In the genomic region with DNA sequence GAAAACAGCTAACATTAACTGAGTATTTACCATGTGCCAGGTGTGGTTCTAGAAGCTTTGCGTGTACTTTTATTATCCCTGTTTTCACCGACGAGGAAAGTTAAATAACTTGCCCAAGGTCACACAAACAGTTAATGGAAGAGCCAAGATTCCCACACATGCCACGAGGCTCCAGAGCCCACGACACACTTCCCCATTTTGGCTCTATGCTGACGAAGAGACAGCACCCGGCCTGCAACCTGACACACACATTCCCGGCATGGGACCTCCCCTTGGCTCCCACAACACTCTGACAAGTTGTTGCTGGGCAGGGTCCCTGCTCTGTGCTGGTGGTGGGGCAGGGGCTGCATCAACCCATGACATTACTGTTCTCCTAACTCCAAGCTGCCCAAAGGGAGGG, we compare ENCODE assay signal across 25 cellular contexts.
"Had no signal": no experiment of that assay in that cellular context is flagged by ENCODE, and none has a peak within 500 bp of the region (broad histone marks: within the 10 kb centered on the region; RNA-seq: fewer than 3 reads in every experiment).

No MANE protein-coding gene starts in this region.

- H3K9me3 ChIP-seq: MG63, SJSA1 had no signal

- DNase-seq: activated CD4-positive, alpha-beta T cell treated with anti-CD3 and anti-CD28 coated beads for 36 hours; activated CD4-positive, alpha-beta T cell treated with anti-CD3 and anti-CD28 coated beads, Interleukin-2, amount 50 U/mL, for 1 hour; activated CD8-positive, alpha-beta memory T cell treated with anti-CD3 and anti-CD28 coated beads, Interleukin-2, amount 50 U/mL, for 4 hours; activated CD8-positive, alpha-beta T cell treated with anti-CD3 and anti-CD28 coated beads for 36 hours; activated naive CD4-positive, alpha-beta T cell treated with anti-CD3 and anti-CD28 coated beads, Interleukin-2, amount 50 U/mL, for 16 hours; activated naive CD8-positive, alpha-beta T cell treated with anti-CD3 and anti-CD28 coated beads, Interleukin-2, amount 10 ng/mL, durations not matched to agents 7 days and 5 days; activated T-cell treated with anti-CD3 and anti-CD28 coated beads, Interleukin-2, amount 50 U/mL, for 72 hours; aorta; MG63; NCI-H1092; NCI-H1417; NCI-H1930; NCI-H2107; NCI-H2171 treated with DMSO at 0.1 percent for 48 hours; NCI-H345; NCI-H510A; NCI-H69; NK-92 treated with Interleukin-12 subunit alpha and Interleukin-12 subunit beta, amount 100 ng/mL, for 24 hours; PC-3; SHP77; T-helper 17 cell; T1000; WERI-Rb-1 had no signal

- ATAC-seq: activated CD4-positive, alpha-beta T cell treated with anti-CD3 and anti-CD28 coated beads for 36 hours; activated CD8-positive, alpha-beta T cell treated with anti-CD3 and anti-CD28 coated beads for 36 hours; activated T-cell treated with anti-CD3 and anti-CD28 coated beads, Interleukin-2, amount 50 U/mL, for 72 hours; PC-3; T-helper 17 cell had no signal

- H3K4me1 ChIP-seq: SJSA1 had no signal

- H3K27me3 ChIP-seq: MG63 had no signal

- H3K4me3 ChIP-seq: MG63, SJSA1 had no signal

- H3K27ac ChIP-seq: SJSA1, WERI-Rb-1 had no signal

- FAIRE-seq: RCC 7860 had no signal

- H3K36me3 ChIP-seq: MG63, SJSA1 had no signal
